24 cellular contexts compared by ENCODE assay signal in the genomic region with DNA sequence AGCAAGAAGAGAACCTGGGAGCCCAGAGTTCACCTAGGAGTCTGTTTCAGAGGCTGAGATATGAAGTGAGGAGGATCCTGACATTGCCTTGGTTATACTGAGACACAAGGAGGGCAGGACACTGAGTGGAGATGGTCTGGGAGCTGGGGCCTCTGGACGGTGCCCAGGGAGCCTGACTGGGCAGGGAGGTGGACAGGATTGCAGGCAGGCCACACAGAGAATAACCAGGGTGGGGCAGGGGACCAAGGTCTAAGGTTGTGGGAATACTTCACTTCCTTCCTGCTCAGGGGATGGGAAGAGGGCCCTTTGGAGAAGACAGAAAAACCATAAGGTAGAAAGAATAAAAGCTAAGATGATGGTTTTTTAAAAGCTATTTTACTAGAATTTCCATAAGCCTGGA. TPM values are rescaled to one million over a fixed set of nuclear protein-coding genes. Genes with fewer than 3 reads are reported as not detected.
"Had no signal": no experiment of that assay in that cellular context is flagged by ENCODE, and none has a peak within 500 bp of the region (broad histone marks: within the 10 kb centered on the region; RNA-seq: fewer than 3 reads in every experiment).

No MANE protein-coding gene starts in this region.

- H3K4me3 ChIP-seq: ascending aorta, body of pancreas had no signal

- ATAC-seq: activated CD8-positive, alpha-beta memory T cell treated with anti-CD3 and anti-CD28 coated beads, Interleukin-2, amount 10 ng/mL, durations not matched to agents 7 days and 5 days; activated naive CD4-positive, alpha-beta T cell treated with anti-CD3 and anti-CD28 coated beads, Interleukin-2, amount 50 U/mL, for 72 hours; activated naive CD8-positive, alpha-beta T cell treated with anti-CD3 and anti-CD28 coated beads, Interleukin-2, amount 50 U/mL, for 24 hours; activated T-cell treated with anti-CD3 and anti-CD28 coated beads, Interleukin-2, amount 50 U/mL, for 4 hours; body of pancreas had no signal

- H3K27ac Mint-ChIP-seq: activated CD8-positive, alpha-beta memory T cell treated with anti-CD3 and anti-CD28 coated beads, Interleukin-2, amount 10 ng/mL, durations not matched to agents 7 days and 5 days; activated naive CD4-positive, alpha-beta T cell treated with anti-CD3 and anti-CD28 coated beads, Interleukin-2, amount 50 U/mL, for 72 hours; activated naive CD8-positive, alpha-beta T cell treated with anti-CD3 and anti-CD28 coated beads, Interleukin-2, amount 50 U/mL, for 24 hours had no signal

- H3K36me3 Mint-ChIP-seq: activated CD8-positive, alpha-beta memory T cell treated with anti-CD3 and anti-CD28 coated beads, Interleukin-2, amount 10 ng/mL, durations not matched to agents 7 days and 5 days; activated naive CD4-positive, alpha-beta T cell treated with anti-CD3 and anti-CD28 coated beads, Interleukin-2, amount 50 U/mL, for 72 hours had no signal

- H3K27ac ChIP-seq: ascending aorta, body of pancreas, VCaP had no signal

- H3K4me1 ChIP-seq: ascending aorta, body of pancreas had no signal

- H3K27me3 Mint-ChIP-seq: activated CD8-positive, alpha-beta memory T cell treated with anti-CD3 and anti-CD28 coated beads, Interleukin-2, amount 10 ng/mL, durations not matched to agents 7 days and 5 days; activated naive CD8-positive, alpha-beta T cell treated with anti-CD3 and anti-CD28 coated beads, Interleukin-2, amount 50 U/mL, for 24 hours had no signal

- H3K27me3 ChIP-seq: ascending aorta, body of pancreas had no signal

- DNase-seq: activated CD4-positive, alpha-beta T cell treated with anti-CD3 and anti-CD28 coated beads for 4 hours; activated CD4-positive, CD25-positive, alpha-beta regulatory T cell; activated CD8-positive, alpha-beta memory T cell treated with anti-CD3 and anti-CD28 coated beads, Interleukin-2, amount 10 ng/mL, durations not matched to agents 7 days and 5 days; activated naive CD8-positive, alpha-beta T cell treated with anti-CD3 and anti-CD28 coated beads, Interleukin-2, amount 50 U/mL, for 24 hours; activated T-cell treated with anti-CD3 and anti-CD28 coated beads, Interleukin-2, amount 50 U/mL, for 4 hours; amniotic stem cell; body of pancreas; central memory CD4-positive, alpha-beta T cell; MM.1S; NCI-H1105; NCI-H1436; NCI-H1694 treated with DMSO at 0.1 percent for 48 hours; NCI-H2029 treated with DMSO at 0.1 percent for 48 hours; NCI-H446; NCI-H524; SHP77 treated with DMSO at 0.1 percent for 48 hours; T-helper 2 cell; T1000 had no signal

- FAIRE-seq: bronchial epithelial cell, TTC549 had no signal

- H3K36me3 ChIP-seq: ascending aorta had no signal

- H3K4me3 Mint-ChIP-seq: activated CD8-positive, alpha-beta memory T cell treated with anti-CD3 and anti-CD28 coated beads, Interleukin-2, amount 10 ng/mL, durations not matched to agents 7 days and 5 days; activated naive CD8-positive, alpha-beta T cell treated with anti-CD3 and anti-CD28 coated beads, Interleukin-2, amount 50 U/mL, for 24 hours; activated T-cell treated with anti-CD3 and anti-CD28 coated beads, Interleukin-2, amount 50 U/mL, for 4 hours had no signal

- H3K9me3 ChIP-seq: ascending aorta, body of pancreas had no signal

- H3K9me3 Mint-ChIP-seq: activated naive CD4-positive, alpha-beta T cell treated with anti-CD3 and anti-CD28 coated beads, Interleukin-2, amount 50 U/mL, for 72 hours; activated naive CD8-positive, alpha-beta T cell treated with anti-CD3 and anti-CD28 coated beads, Interleukin-2, amount 50 U/mL, for 24 hours; activated T-cell treated with anti-CD3 and anti-CD28 coated beads, Interleukin-2, amount 50 U/mL, for 4 hours had no signal

RNA-seq across cellular contexts. Expression of gene EDAR, which starts 18.7 kb away (rescaled TPM):
- total RNA-seq: activated CD8-positive, alpha-beta memory T cell treated with anti-CD3 and anti-CD28 coated beads, Interleukin-2, amount 10 ng/mL, durations not matched to agents 7 days and 5 days; ascending aorta; body of pancreas; SK-MEL-5 had no signal
